In genomic region chr6:120451508-120451907, GRCh38 we compare ENCODE assay signal across 33 cellular contexts.
"Had no signal": no experiment of that assay in that cellular context is flagged by ENCODE, and none has a peak within 500 bp of the region (broad histone marks: within the 10 kb centered on the region; RNA-seq: fewer than 3 reads in every experiment).

No MANE protein-coding gene starts in this region.

- H3K9me3 ChIP-seq: ascending aorta, Peyer's patch had no signal

- DNase-seq: activated B cell treated with CpG ODN at 0.5 μM for 24 hours; activated CD4-positive, alpha-beta memory T cell treated with anti-CD3 and anti-CD28 coated beads for 36 hours; activated CD4-positive, alpha-beta T cell treated with anti-CD3 and anti-CD28 coated beads for 4 hours; activated CD4-positive, alpha-beta T cell treated with anti-CD3 and anti-CD28 coated beads, Interleukin-2, amount 50 U/mL, for 1 hour; activated CD4-positive, CD25-positive, alpha-beta regulatory T cell treated with anti-CD3 and anti-CD28 coated beads, Interleukin-2, amount 50 U/mL, for 72 hours; activated CD8-positive, alpha-beta memory T cell treated with anti-CD3 and anti-CD28 coated beads, Interleukin-2, amount 50 U/mL, for 4 hours; activated gamma-delta T cell; activated naive CD4-positive, alpha-beta T cell treated with Interleukin-2 at 50 U/mL for 16 hours; activated naive CD8-positive, alpha-beta T cell treated with anti-CD3 and anti-CD28 coated beads, Interleukin-2, amount 10 ng/mL, durations not matched to agents 7 days and 5 days; activated T-cell treated with anti-CD3 and anti-CD28 coated beads for 4 hours; activated T-cell treated with anti-CD3 and anti-CD28 coated beads, Interleukin-2, amount 50 U/mL, for 4 hours; amygdala; Karpas-422; KBM-7; NCI-H1105; NCI-H1417 treated with DMSO at 0.1 percent for 48 hours; NCI-H1694; NCI-H1930; NCI-H2081 treated with DMSO at 0.1 percent for 48 hours; NCI-H2171; NCI-H446; NCI-H510A treated with DMSO at 0.1 percent for 48 hours; NCI-H526 treated with DMSO at 0.1 percent for 48 hours; Peyer's patch; RPMI8226; SW 1271; T-helper 1 cell; T-helper 2 cell; T-helper 9 cell had no signal

- H3K36me3 ChIP-seq: ascending aorta, cardiac muscle cell, Peyer's patch had no signal

- H3K4me3 ChIP-seq: ascending aorta, cardiac muscle cell, Peyer's patch had no signal

- H3K4me1 ChIP-seq: ascending aorta, Peyer's patch had no signal

- H3K27ac ChIP-seq: ascending aorta, cardiac muscle cell, Peyer's patch, VCaP had no signal

- H3K27me3 ChIP-seq: ascending aorta, cardiac muscle cell, Peyer's patch had no signal

- ATAC-seq: activated T-cell treated with anti-CD3 and anti-CD28 coated beads, Interleukin-2, amount 50 U/mL, for 4 hours; activated T-helper 17 cell treated with anti-CD3 and anti-CD28 coated beads, Interleukin-2, amount 50 U/mL, for 72 hours had no signal
